In genomic region chr2:40213071-40213470, GRCh38 we compare ENCODE assay signal across 8 cellular contexts.
DNase-seq lines count a peak whose midpoint lies in the region; ATAC-seq and TF ChIP-seq lines count a peak whose summit lies in the region.

No MANE protein-coding gene starts in this region.

- H3K27me3 Mint-ChIP-seq in endodermal cell (ENCODE audit: insufficient read depth) (no peaks in the 10 kb centered on the region), neural crest cell (ENCODE audit: low read depth) (no peaks in the 10 kb centered on the region)

- H3K4me1 Mint-ChIP-seq in endodermal cell, result peaks cover 12% of the 10 kb centered on the region
- no peaks in the 10 kb centered on the region for H3K4me1 Mint-ChIP-seq in neural crest cell

- WGBS in endodermal cell (ENCODE audit: insufficient coverage in 1 of 2, insufficient read length in 1 of 2), 2 experiments, result 88% methylated on average over 1 of the region's 1 CpG; no CpG with 5 or more reads in 1 of the 2 experiments

- H3K27me3 ChIP-seq in endodermal cell (ENCODE audit: control insufficient read depth, insufficient read depth, low read length, poor library complexity, severe bottlenecking), result no peaks in the 10 kb centered on the region

- peak; percentile 78 for DNase-seq in GM04503 (ENCODE audit: low read depth)
- peak; percentile 30 for DNase-seq in NCI-H82 (lab: John Stamatoyannopoulos, UW)
- no peak for DNase-seq in endodermal cell
- no peak for DNase-seq in neural crest cell (ENCODE audit: low read depth, low spot score)
- no peak for DNase-seq in GM10266 (ENCODE audit: extremely low spot score)
- DNase-seq in islet precursor cell, result no peak

- H3K27ac Mint-ChIP-seq in endodermal cell, result no peak overlapping the region
- no peak overlapping the region for H3K27ac Mint-ChIP-seq in neural crest cell (ENCODE audit: unreplicated experiment)

- H3K9me3 Mint-ChIP-seq in endodermal cell, result peaks cover 9% of the 10 kb centered on the region
- H3K9me3 Mint-ChIP-seq in neural crest cell, result peaks cover 18% of the 10 kb centered on the region

- no peaks in the 10 kb centered on the region for H3K36me3 ChIP-seq in endodermal cell (ENCODE audit: control insufficient read depth, insufficient read depth, low read length)

- H3K9me3 ChIP-seq in endodermal cell (ENCODE audit: control insufficient read depth, low read length), result peaks cover 7% of the 10 kb centered on the region

- no peak overlapping the region for H3K4me3 ChIP-seq in endodermal cell (ENCODE audit: low read length)

- no peak overlapping the region for H3K27ac ChIP-seq in endodermal cell (ENCODE audit: low read depth, low read length)

- H3K4me1 ChIP-seq in endodermal cell (ENCODE audit: control insufficient read depth, insufficient read depth, low read length), result peaks cover 3% of the 10 kb centered on the region

- no peak overlapping the region for H3K9ac ChIP-seq in endodermal cell (ENCODE audit: extremely low read depth, low read length, poor library complexity, severe bottlenecking)

- TF ChIP-seq CTCF in endodermal cell (conservative IDR thresholded peaks at IDR 0.05), result peak; percentile 69
- TF ChIP-seq CTCF in neural crest cell (conservative IDR thresholded peaks at IDR 0.05), result peak; percentile 29
- TF ChIP-seq CTCF in GM10266 (IDR thresholded peaks at IDR 0.05; ENCODE audit: control insufficient read depth, insufficient read depth, low read depth, missing control alignments), result no peak

- H3K36me3 Mint-ChIP-seq in endodermal cell (ENCODE audit: low read depth) (no peaks in the 10 kb centered on the region), neural crest cell (ENCODE audit: low read depth) (no peaks in the 10 kb centered on the region)

- H3K4me3 Mint-ChIP-seq in endodermal cell, result no peak overlapping the region
- H3K4me3 Mint-ChIP-seq in neural crest cell, result no peak overlapping the region

- no peak for ATAC-seq in activated CD4-positive, CD25-positive, alpha-beta regulatory T cell treated with anti-CD3 and anti-CD28 coated beads, Interleukin-2, amount 50 U/mL, for 24 hours
- no peak for ATAC-seq in GM21423 (IDR thresholded peaks at IDR 0.05; ENCODE audit: unreplicated experiment)

Comparison
In these comparisons a context has a peak if more than half of its experiments do, and no peak if none do; other contexts are left out.
1. DNase-seq: peak in GM04503 (single experiment) and NCI-H82 (single experiment); none in endodermal cell (single experiment), neural crest cell (single experiment), GM10266 (single experiment) and islet precursor cell (single experiment).